ENCODE assay signal across 1 cellular context in genomic region chr20:35463455-35464300, GRCh38.
TF ChIP-seq lines count a peak whose summit lies in the region.

No MANE protein-coding gene starts in this region.

TF ChIP-seq in HepG2, 621 proteins besides CTCF, POLR2A, EP300 and RAD21 (continued from another document and continues in another):
- TF ChIP-seq REST (IDR thresholded peaks at IDR 0.05; ENCODE audit: borderline replicate concordance in 1 of 2, low read depth in 1 of 2, low read length in 2 of 2) = no peak
- TF ChIP-seq PAXIP1 (CRISPR knock-in tag; conservative IDR thresholded peaks at IDR 0.05) = 0 out of 2 replicates have a peak, but pooled peaks have one; percentile 30
- no peak for TF ChIP-seq ZNF780A (CRISPR knock-in tag; IDR thresholded peaks at IDR 0.05)
- TF ChIP-seq ZNF790 (CRISPR knock-in tag; IDR thresholded peaks at IDR 0.05; ENCODE audit: borderline replicate concordance) = no peak
- TF ChIP-seq NONO (IDR thresholded peaks at IDR 0.05) = no peak
- TF ChIP-seq NONO (CRISPR knock-in tag; conservative IDR thresholded peaks at IDR 0.05) = no peak
- TF ChIP-seq STAG1 (CRISPR knock-in tag; IDR thresholded peaks at IDR 0.05) = peak; percentile 92
- no peak for TF ChIP-seq ZNF749 (CRISPR knock-in tag; IDR thresholded peaks at IDR 0.05; ENCODE audit: borderline replicate concordance)
- TF ChIP-seq ZNF337 (CRISPR knock-in tag; IDR thresholded peaks at IDR 0.05; ENCODE audit: borderline replicate concordance, low read depth) = no peak
- no peak; the same call in 1 of the 2 replicates for TF ChIP-seq SP140L (CRISPR knock-in tag; IDR thresholded peaks at IDR 0.05; ENCODE audit: borderline replicate concordance)
- no peak for TF ChIP-seq BRF2 (CRISPR knock-in tag; IDR thresholded peaks at IDR 0.05)
- no peak for TF ChIP-seq ZNF33B (CRISPR knock-in tag; IDR thresholded peaks at IDR 0.05)
- peak; percentile 48; the same call in 1 of the 2 replicates for TF ChIP-seq SOX5 (CRISPR knock-in tag; IDR thresholded peaks at IDR 0.05; ENCODE audit: borderline replicate concordance)
- TF ChIP-seq ZNF589 (CRISPR knock-in tag; conservative IDR thresholded peaks at IDR 0.05) = no peak
- no peak for TF ChIP-seq ZNF674 (CRISPR knock-in tag; IDR thresholded peaks at IDR 0.05; ENCODE audit: low read depth)
- TF ChIP-seq ZBTB20 (CRISPR knock-in tag; IDR thresholded peaks at IDR 0.05; ENCODE audit: borderline replicate concordance, low read depth) = no peak
- no peak for TF ChIP-seq ZNF468 (CRISPR knock-in tag; IDR thresholded peaks at IDR 0.05)
- no peak for TF ChIP-seq SOX13 (IDR thresholded peaks at IDR 0.05)
- no peak for TF ChIP-seq SOX13 (CRISPR knock-in tag; conservative IDR thresholded peaks at IDR 0.05 in 1 of 2, IDR thresholded peaks at IDR 0.05 in 1 of 2)
- no peak for TF ChIP-seq ZNF770 (CRISPR knock-in tag; IDR thresholded peaks at IDR 0.05)
- TF ChIP-seq NKX3-1 (CRISPR knock-in tag; IDR thresholded peaks at IDR 0.05) = no peak
- no peak for TF ChIP-seq THAP8 (CRISPR knock-in tag; IDR thresholded peaks at IDR 0.05; ENCODE audit: borderline replicate concordance)
- no peak for TF ChIP-seq NR0B2 (CRISPR knock-in tag; IDR thresholded peaks at IDR 0.05)
- TF ChIP-seq PPARG (CRISPR knock-in tag; conservative IDR thresholded peaks at IDR 0.05) = 0 out of 2 replicates have a peak, but pooled peaks have one; percentile 11
- TF ChIP-seq ZGPAT (CRISPR knock-in tag; IDR thresholded peaks at IDR 0.05) = peak; percentile 43; the same call in 1 of the 2 replicates
- 0 out of 2 replicates have a peak, but pooled peaks have one; percentile 8 for TF ChIP-seq TGIF2 (CRISPR knock-in tag; IDR thresholded peaks at IDR 0.05)
- peak; percentile 86 for TF ChIP-seq XRCC5 (optimal IDR thresholded peaks at IDR 0.05; ENCODE audit: low read length)
- no peak for TF ChIP-seq ZMAT5 (CRISPR knock-in tag; IDR thresholded peaks at IDR 0.05; ENCODE audit: borderline replicate concordance, low read depth)
- no peak for TF ChIP-seq TFAP4 (IDR thresholded peaks at IDR 0.05; ENCODE audit: borderline replicate concordance, low read depth)
- no peak for TF ChIP-seq CERS6 (CRISPR knock-in tag; IDR thresholded peaks at IDR 0.05)
- no peak for TF ChIP-seq SP4 (CRISPR knock-in tag; IDR thresholded peaks at IDR 0.05)
- no peak for TF ChIP-seq ZNF224 (CRISPR knock-in tag; IDR thresholded peaks at IDR 0.05)
- TF ChIP-seq ZNF891 (CRISPR knock-in tag; IDR thresholded peaks at IDR 0.05) = no peak
- peak; percentile 78; the same call in 1 of the 2 replicates for TF ChIP-seq ZNF512B (CRISPR knock-in tag; IDR thresholded peaks at IDR 0.05; ENCODE audit: borderline replicate concordance)
- no peak for TF ChIP-seq ZIK1 (CRISPR knock-in tag; IDR thresholded peaks at IDR 0.05; ENCODE audit: borderline replicate concordance, low read depth)
- peak; percentile 48 for TF ChIP-seq GATAD2A (CRISPR knock-in tag; IDR thresholded peaks at IDR 0.05)
- no peak for TF ChIP-seq EZH2 (conservative IDR thresholded peaks at IDR 0.05; ENCODE audit: low read depth, low read length)
- TF ChIP-seq TBP (CRISPR knock-in tag; IDR thresholded peaks at IDR 0.05) = no peak
- no peak for TF ChIP-seq REL (CRISPR knock-in tag; conservative IDR thresholded peaks at IDR 0.05)
- TF ChIP-seq ZFX (CRISPR knock-in tag; IDR thresholded peaks at IDR 0.05; ENCODE audit: low read depth) = 0 out of 2 replicates have a peak, but pooled peaks have one; percentile 27
- peak; percentile 36 to 58; a peak in 1 of 4 replicates for TF ChIP-seq HMGXB4 (CRISPR knock-in tag; IDR thresholded peaks at IDR 0.05; ENCODE audit: borderline replicate concordance in 1 of 2, low read depth in 1 of 2)
